1 cellular context compared by ENCODE assay signal in the genomic region with DNA sequence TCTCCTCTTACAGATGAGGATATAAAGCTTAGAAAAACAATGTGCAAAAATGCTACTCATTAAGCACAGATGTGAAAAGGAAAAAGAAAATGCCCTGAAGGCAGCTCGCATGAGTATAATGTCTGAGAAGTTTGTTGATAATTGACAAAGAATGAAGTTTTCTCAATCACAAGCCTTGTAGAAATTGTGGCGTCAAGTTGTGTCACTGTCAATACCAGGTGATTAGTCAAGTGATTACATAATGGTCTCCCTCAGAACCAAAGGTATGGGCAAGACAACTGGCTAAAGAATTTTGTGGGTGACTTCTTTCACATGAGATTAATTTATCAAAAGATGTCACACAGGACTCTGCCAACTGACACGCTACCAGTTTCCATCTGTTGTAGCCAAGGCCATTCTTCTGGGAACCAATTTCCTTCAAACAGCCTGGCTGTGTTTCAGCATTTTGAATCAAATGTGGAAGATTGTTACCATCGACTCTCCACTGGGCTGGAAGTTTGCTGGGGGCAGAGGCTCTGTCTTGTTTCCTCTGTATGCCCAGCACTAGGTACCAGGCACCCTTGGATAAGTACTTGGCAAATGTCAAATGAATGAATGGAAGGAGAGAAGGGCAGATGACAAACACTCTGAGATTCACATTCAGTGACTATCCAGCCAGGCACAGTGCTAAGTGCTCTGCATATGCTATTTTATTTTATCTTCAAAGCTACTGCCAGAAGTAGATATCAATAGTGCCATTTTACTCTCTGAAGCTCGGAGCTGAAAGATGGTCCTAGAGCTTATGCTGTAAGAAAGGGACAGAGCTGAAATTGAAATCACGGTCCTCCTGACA.
TF ChIP-seq lines count a peak whose summit lies in the region.

No MANE protein-coding gene starts in this region.

TF ChIP-seq in K562, 482 proteins besides CTCF, POLR2A, EP300 and RAD21:
- TF ChIP-seq CBFA2T3 (IDR thresholded peaks at IDR 0.05) (peak; percentile 27; the same call in 1 of the 2 replicates), ARID1B (IDR thresholded peaks at IDR 0.05) (0 out of 2 replicates have a peak, but pooled peaks have one; percentile 8), TCF3 (CRISPR knock-in tag; IDR thresholded peaks at IDR 0.05) (no peak), YY1 (IDR thresholded peaks at IDR 0.05; ENCODE audit: borderline replicate concordance in 1 of 3, control insufficient read depth in 1 of 3, extremely low read depth in 1 of 3, insufficient read depth in 3 of 3, insufficient read length in 1 of 3, insufficient replicate concordance in 2 of 3, low read depth in 1 of 3, low read length in 2 of 3) (no peak), ZHX1 (conservative IDR thresholded peaks at IDR 0.05; ENCODE audit: low read length) (no peak), ZBTB33 (CRISPR knock-in tag; IDR thresholded peaks at IDR 0.05) (no peak), MAFK (IDR thresholded peaks at IDR 0.05; ENCODE audit: low read length) (no peak), ZNF707 (CRISPR knock-in tag; conservative IDR thresholded peaks at IDR 0.05) (no peak)
- TF ChIP-seq, protein P1, sequence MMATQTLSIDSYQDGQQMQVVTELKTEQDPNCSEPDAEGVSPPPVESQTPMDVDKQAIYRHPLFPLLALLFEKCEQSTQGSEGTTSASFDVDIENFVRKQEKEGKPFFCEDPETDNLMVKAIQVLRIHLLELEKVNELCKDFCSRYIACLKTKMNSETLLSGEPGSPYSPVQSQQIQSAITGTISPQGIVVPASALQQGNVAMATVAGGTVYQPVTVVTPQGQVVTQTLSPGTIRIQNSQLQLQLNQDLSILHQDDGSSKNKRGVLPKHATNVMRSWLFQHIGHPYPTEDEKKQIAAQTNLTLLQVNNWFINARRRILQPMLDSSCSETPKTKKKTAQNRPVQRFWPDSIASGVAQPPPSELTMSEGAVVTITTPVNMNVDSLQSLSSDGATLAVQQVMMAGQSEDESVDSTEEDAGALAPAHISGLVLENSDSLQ (IDR thresholded peaks at IDR 0.05), result 0 out of 2 replicates have a peak, but pooled peaks have one; percentile 6
